Comparison of ENCODE assay signal across 9 cellular contexts in genomic region chr1:200039849-200040479, GRCh38. TPM values are rescaled to one million over a fixed set of nuclear protein-coding genes. Genes with fewer than 3 reads are reported as not detected.
DNase-seq lines count a peak whose midpoint lies in the region; ATAC-seq, FAIRE-seq and TF ChIP-seq lines count a peak whose summit lies in the region.
"Had no signal": no experiment of that assay in that cellular context is flagged by ENCODE, and none has a peak within 500 bp of the region (broad histone marks: within the 10 kb centered on the region; RNA-seq: fewer than 3 reads in every experiment).

No MANE protein-coding gene starts in this region.

- POLR2A ChIA-PET in A549 (lab: Yijun Ruan, JAX), result interaction anchor here (0.6 to 3.6 kb wide), 3 partner anchors 11 to 347 kb away, joined by 4 to 16 read pairs (median 11); no protein-coding TSS in a partner anchor

- DNase-seq in A549 (ENCODE audit: low read depth in 1 of 2, low spot score in 1 of 2) (no peak), HFFc6 (no peak), bronchial epithelial cell (ENCODE audit: low read depth) (no peak), NAMALWA (ENCODE audit: low spot score) (no peak), NCI-H2196 (lab: John Stamatoyannopoulos, UW; ENCODE audit: unreplicated experiment) (no peak), T-helper 9 cell (no peak)
- DNase-seq: activated effector memory CD4-positive, alpha-beta T cell treated with anti-CD3 and anti-CD28 coated beads, Interleukin-2, amount 50 U/mL, for 16 hours had no signal

- H3K4me1 Mint-ChIP-seq in HFFc6 (ENCODE audit: low read depth), result peaks cover 20% of the 10 kb centered on the region

- CTCF ChIA-PET in A549 (lab: Yijun Ruan, JAX), result interaction anchor here (0.6 to 2.0 kb wide), 2 partner anchors 9 to 470 kb away, joined by 3 to 5 read pairs; no protein-coding TSS in a partner anchor

- no peaks in the 10 kb centered on the region for H3K9me3 ChIP-seq in A549
- H3K9me3 ChIP-seq in mucosa of stomach (ENCODE audit: control insufficient read depth, low read length), result no peaks in the 10 kb centered on the region

- H3K9ac ChIP-seq in mucosa of stomach (ENCODE audit: low read length), result peak overlapping the region; percentile 47

- TF ChIP-seq CTCF in A549 (IDR thresholded peaks at IDR 0.05) (no peak), HFFc6 (IDR thresholded peaks at IDR 0.05) (no peak), bronchial epithelial cell (IDR thresholded peaks at IDR 0.05; ENCODE audit: insufficient read depth, low read length, severe bottlenecking) (no peak)

- H3K4me2 ChIP-seq in A549, result peak overlapping the region; percentile 90

- H3K36me3 Mint-ChIP-seq in HFFc6 (ENCODE audit: low read depth), result 0 out of 2 replicates have a peak, but pooled peaks cover 5% of the 10 kb centered on the region

- H3K27me3 Mint-ChIP-seq in HFFc6 (ENCODE audit: insufficient read depth), result peaks cover 68% of the 10 kb centered on the region

- FAIRE-seq in A549 (lab: Jason Lieb, UNC), result no peak
- no peak for FAIRE-seq in bronchial epithelial cell (lab: Jason Lieb, UNC)

- no peak overlapping the region for H3K27ac Mint-ChIP-seq in HFFc6

- TF ChIP-seq EP300 in A549 (IDR thresholded peaks at IDR 0.05), result no peak

- 23% methylated on average over 14 of the region's 26 CpGs for whole genome bisulfite sequencing in A549 (ENCODE audit: missing lambda C conversion rate)

- no peak for TF ChIP-seq POLR2A in A549 (IDR thresholded peaks at IDR 0.05; ENCODE audit: low read length)

- H3K9me3 Mint-ChIP-seq in HFFc6, result no peaks in the 10 kb centered on the region

- peaks cover 30% of the 10 kb centered on the region; the same call in 2 of the 3 replicates for H3K4me1 ChIP-seq in A549
- peaks cover 41% of the 10 kb centered on the region for H3K4me1 ChIP-seq in mucosa of stomach (ENCODE audit: control insufficient read depth, insufficient read depth, low read length)

- H3K4me3 Mint-ChIP-seq in HFFc6, result peak overlapping the region; percentile 82

- TF ChIP-seq RAD21 in A549 (conservative IDR thresholded peaks at IDR 0.05 in 1 of 2, IDR thresholded peaks at IDR 0.05 in 1 of 2), result no peak

- H3K27me3 ChIP-seq in bronchial epithelial cell (ENCODE audit: control insufficient read depth, insufficient read depth, low read length) (peaks cover 72% of the 10 kb centered on the region), mucosa of stomach (ENCODE audit: control insufficient read depth, insufficient read depth, low read length) (peaks cover 91% of the 10 kb centered on the region)

- H3K4me3 ChIP-seq in A549, result peak overlapping the region; percentile 47
- peak overlapping the region; percentile 25 for H3K4me3 ChIP-seq in bronchial epithelial cell (ENCODE audit: low read depth, low read length)
- peak overlapping the region; percentile 46 for H3K4me3 ChIP-seq in mucosa of stomach (ENCODE audit: low read length)

- ATAC-seq in A549, result peak; percentile 9 to 25; a peak in 4 of 6 replicates
- ATAC-seq in GM18909 (IDR thresholded peaks at IDR 0.05; ENCODE audit: poor library complexity, unreplicated experiment), result no peak

- H3K36me3 ChIP-seq in bronchial epithelial cell (ENCODE audit: control insufficient read depth, insufficient read depth, low read length), result no peaks in the 10 kb centered on the region
- no peaks in the 10 kb centered on the region for H3K36me3 ChIP-seq in mucosa of stomach (ENCODE audit: control insufficient read depth, insufficient read depth, low read length)

- peak overlapping the region; percentile 76 to 91 for H3K27ac ChIP-seq in A549

TF ChIP-seq in A549, 52 proteins besides CTCF, POLR2A, EP300 and RAD21:
- no peak for TF ChIP-seq CHD4 (IDR thresholded peaks at IDR 0.05; ENCODE audit: borderline replicate concordance)
- no peak for TF ChIP-seq ZFP36 (IDR thresholded peaks at IDR 0.05; ENCODE audit: borderline replicate concordance, partially characterized antibody)
- 0 out of 2 replicates have a peak, but pooled peaks have one; percentile 8 for TF ChIP-seq E2F6 (IDR thresholded peaks at IDR 0.05; ENCODE audit: borderline replicate concordance, low read depth)
- no peak for TF ChIP-seq CEBPB (IDR thresholded peaks at IDR 0.05)

RNA-seq across cellular contexts. Expression of gene NR5A2, which starts 12.5 kb away (rescaled TPM):
- 22.4 and 24.1 TPM in 2 replicates for polyA plus RNA-seq in A549 (2011; rRNA removed)
- 4.7 and 6.2 TPM in 2 replicates for polyA plus RNA-seq in A549 (2012; cell fraction: cytosol; rRNA removed)
- polyA plus RNA-seq in A549 (2012; cell fraction: nucleus; rRNA removed), result 6.0 and 8.7 TPM in 2 replicates
- 10.8 to 12.0 TPM (median 11.1 TPM) in 3 replicates for polyA plus RNA-seq in A549 (2017; fragmentation: RNase III; extraction: RNeasy Plus Mini Kit Qiagen cat#74134 plus additional on column Dnase treatment)
- polyA minus RNA-seq in A549 (2011; rRNA and poly(A)+ RNA removed), result 50.2 and 56.2 TPM in 2 replicates
- total RNA-seq in HFFc6 (2021; fragmentation: NEBNext Ultra II Directional; extraction: Animal tissue kit (Norgen Biotek cat#: 25700)), result 1 to 10 TPM in 3 of 6 experiments, under 1 TPM in 3; 0.09 to 1.9 (median 0.97) TPM
- not detected in 2 replicates for total RNA-seq in bronchial epithelial cell
